Comparison of ENCODE assay signal across 16 cellular contexts in genomic region chr7:142806021-142806353, GRCh38. TPM values are rescaled to one million over a fixed set of nuclear protein-coding genes. Genes with fewer than 3 reads are reported as not detected.
DNase-seq lines count a peak whose midpoint lies in the region; ATAC-seq lines count a peak whose summit lies in the region.
"Had no signal": no experiment of that assay in that cellular context is flagged by ENCODE, and none has a peak within 500 bp of the region (broad histone marks: within the 10 kb centered on the region; RNA-seq: fewer than 3 reads in every experiment).

No MANE protein-coding gene starts in this region.

- H3K4me3 Mint-ChIP-seq in CD8-positive, alpha-beta memory T cell, result peak overlapping the region; percentile 9 to 100 (median 91)
- peak overlapping the region; percentile 92 for H3K4me3 Mint-ChIP-seq in activated T-helper 17 cell treated with anti-CD3 and anti-CD28 coated beads, Interleukin-2, amount 50 U/mL, for 72 hours
- H3K4me3 Mint-ChIP-seq in naive thymus-derived CD4-positive, alpha-beta T cell, result peak overlapping the region; percentile 80 to 100 (median 91)

- H2BK15ac ChIP-seq in neuronal stem cell (ENCODE audit: low read length), result no peak overlapping the region

- H3K23ac ChIP-seq in neuronal stem cell (ENCODE audit: low read depth, low read length, poor library complexity), result no peak overlapping the region

- H2BK5ac ChIP-seq in neuronal stem cell (ENCODE audit: low read length), result no peak overlapping the region

- H3K36me3 ChIP-seq in CD8-positive, alpha-beta memory T cell (ENCODE audit: insufficient read depth, low read length), result peaks cover 30% of the 10 kb centered on the region
- H3K36me3 ChIP-seq in KOPT-K1 (ENCODE audit: insufficient read depth, low read length), result peaks cover 34% of the 10 kb centered on the region
- H3K36me3 ChIP-seq in naive thymus-derived CD4-positive, alpha-beta T cell (ENCODE audit: control insufficient read depth in 2 of 3, insufficient read depth in 3 of 3, low read length in 3 of 3), result peaks cover 21 to 26% (median 24%) of the 10 kb centered on the region in 3 experiments
- H3K36me3 ChIP-seq in neuronal stem cell (replicated peaks in 1 of 2; ENCODE audit: control insufficient read depth in 2 of 2, insufficient read depth in 2 of 2, low read length in 2 of 2), result no peaks in the 10 kb centered on the region
- H3K36me3 ChIP-seq: WERI-Rb-1 had no signal

- no peak overlapping the region for H3K18ac ChIP-seq in neuronal stem cell (ENCODE audit: low read length)

- H3K4ac ChIP-seq in neuronal stem cell (ENCODE audit: low read length), result no peak overlapping the region

- H3K79me1 ChIP-seq in neuronal stem cell (ENCODE audit: low read depth, low read length), result no peaks in the 10 kb centered on the region

- no peak overlapping the region for H4K91ac ChIP-seq in neuronal stem cell (ENCODE audit: low read depth, low read length, poor library complexity)

- H3K9me3 Mint-ChIP-seq in CD8-positive, alpha-beta memory T cell, result no peaks in the 10 kb centered on the region
- no peaks in the 10 kb centered on the region for H3K9me3 Mint-ChIP-seq in activated T-helper 17 cell treated with anti-CD3 and anti-CD28 coated beads, Interleukin-2, amount 50 U/mL, for 72 hours
- peaks cover 0 to 9% (median 0%) of the 10 kb centered on the region in 11 donors for H3K9me3 Mint-ChIP-seq in naive thymus-derived CD4-positive, alpha-beta T cell

- H2BK120ac ChIP-seq in neuronal stem cell (ENCODE audit: low read depth, low read length), result no peak overlapping the region

- H3K27me3 Mint-ChIP-seq in CD8-positive, alpha-beta memory T cell, result peaks cover 0 to 5% of the 10 kb centered on the region in 2 donors
- no peaks in the 10 kb centered on the region for H3K27me3 Mint-ChIP-seq in activated T-helper 17 cell treated with anti-CD3 and anti-CD28 coated beads, Interleukin-2, amount 50 U/mL, for 72 hours
- H3K27me3 Mint-ChIP-seq in naive thymus-derived CD4-positive, alpha-beta T cell, result peaks cover 0 to 3% (median 0%) of the 10 kb centered on the region in 5 donors

- H3K27me3 ChIP-seq in CD8-positive, alpha-beta memory T cell (ENCODE audit: insufficient read depth, low read length, poor library complexity, severe bottlenecking), result no peaks in the 10 kb centered on the region
- H3K27me3 ChIP-seq in naive thymus-derived CD4-positive, alpha-beta T cell (ENCODE audit: control insufficient read depth in 2 of 2, insufficient read depth in 2 of 2, low read length in 2 of 2), result no peaks in the 10 kb centered on the region
- peaks cover 0 to 5% (median 0%) of the 10 kb centered on the region in 3 experiments for H3K27me3 ChIP-seq in neuronal stem cell (ENCODE audit: control insufficient read depth in 3 of 3, insufficient read depth in 3 of 3, low read depth in 1 of 3, low read length in 3 of 3)

- DNase-seq in CD8-positive, alpha-beta memory T cell, result no peak
- no peak for DNase-seq in naive thymus-derived CD4-positive, alpha-beta T cell
- DNase-seq in stimulated activated CD4-positive, alpha-beta T cell treated with anti-CD3 and anti-CD28 coated beads, Interleukin-2, amount 100 ng/mL, for 24 hours, result no peak
- DNase-seq in DMS 273 treated with DMSO at 0.1 percent for 48 hours (lab: John Stamatoyannopoulos, UW) (no peak), neuronal stem cell (ENCODE audit: low spot score) (no peak)
- DNase-seq: C1 segment of cervical spinal cord, HCEC 1CT, hypothalamus, IMR-90, NCI-H1417, NCI-H2227 treated with DMSO at 0.1 percent for 48 hours, WERI-Rb-1 had no signal

- peaks cover 29 to 41% (median 31%) of the 10 kb centered on the region in 3 donors for H3K36me3 Mint-ChIP-seq in CD8-positive, alpha-beta memory T cell
- H3K36me3 Mint-ChIP-seq in activated T-helper 17 cell treated with anti-CD3 and anti-CD28 coated beads, Interleukin-2, amount 50 U/mL, for 72 hours (ENCODE audit: low read depth), result peaks cover 86% of the 10 kb centered on the region
- peaks cover 20 to 50% (median 35%) of the 10 kb centered on the region in 5 donors for H3K36me3 Mint-ChIP-seq in naive thymus-derived CD4-positive, alpha-beta T cell

- H4K8ac ChIP-seq in neuronal stem cell (ENCODE audit: low read depth, low read length), result no peak overlapping the region

- no peak overlapping the region for H3K27ac ChIP-seq in CD8-positive, alpha-beta memory T cell (ENCODE audit: low read depth, low read length)
- H3K27ac ChIP-seq in KOPT-K1 (ENCODE audit: low read depth, low read length, poor library complexity, severe bottlenecking) (peak overlapping the region; percentile 100), neuronal stem cell (replicated peaks; ENCODE audit: low read length) (no peak overlapping the region)
- H3K27ac ChIP-seq in naive thymus-derived CD4-positive, alpha-beta T cell (ENCODE audit: low read depth, low read length), result peak overlapping the region; percentile 98
- H3K27ac ChIP-seq: SK-N-MC, WERI-Rb-1 had no signal

- POLR2A ChIA-PET in CD8-positive, alpha-beta memory T cell (lab: Charles Lee), result interaction anchor here (13.3 kb wide), 1 partner anchor 14 kb away, joined by 1213 read pairs; no protein-coding TSS in a partner anchor
- POLR2A ChIA-PET in naive thymus-derived CD4-positive, alpha-beta T cell (lab: Charles Lee), result interaction anchor here (0.7 to 33.1 kb wide), 19 partner anchors 2 to 573 kb away, joined by 3 to 5102 read pairs (median 35); partner anchors contain the start of gene EPHB6

- H2AFZ ChIP-seq in neuronal stem cell (ENCODE audit: low read length), result no peak overlapping the region

- H2BK12ac ChIP-seq in neuronal stem cell (ENCODE audit: low read length), result no peak overlapping the region

- peaks cover 95 to 99% (median 98%) of the 10 kb centered on the region in 3 donors for H3K4me1 Mint-ChIP-seq in CD8-positive, alpha-beta memory T cell
- peaks cover 82% of the 10 kb centered on the region for H3K4me1 Mint-ChIP-seq in activated T-helper 17 cell treated with anti-CD3 and anti-CD28 coated beads, Interleukin-2, amount 50 U/mL, for 72 hours
- peaks cover 70 to 98% (median 96%) of the 10 kb centered on the region in 7 donors for H3K4me1 Mint-ChIP-seq in naive thymus-derived CD4-positive, alpha-beta T cell

- H3K4me1 ChIP-seq in CD8-positive, alpha-beta memory T cell (ENCODE audit: insufficient read depth, low read length), result peaks cover 96% of the 10 kb centered on the region
- H3K4me1 ChIP-seq in naive thymus-derived CD4-positive, alpha-beta T cell (ENCODE audit: control insufficient read depth in 2 of 2, insufficient read depth in 2 of 2, low read length in 2 of 2), result peaks cover 95% of the 10 kb centered on the region in 2 donors
- H3K4me1 ChIP-seq in neuronal stem cell (ENCODE audit: control insufficient read depth in 2 of 2, insufficient read depth in 1 of 2, low read depth in 1 of 2, low read length in 2 of 2), result no peaks in the 10 kb centered on the region

- no peak overlapping the region for H3K9ac ChIP-seq in neuronal stem cell (ENCODE audit: low read depth, low read length, poor library complexity)

- no peak overlapping the region for H3K14ac ChIP-seq in neuronal stem cell (ENCODE audit: low read length)

- H3K4me3 ChIP-seq in CD8-positive, alpha-beta memory T cell (ENCODE audit: low read length), result peak overlapping the region; percentile 24
- H3K4me3 ChIP-seq in naive thymus-derived CD4-positive, alpha-beta T cell (ENCODE audit: low read length), result peak overlapping the region; percentile 38
- H3K4me3 ChIP-seq in neuronal stem cell (ENCODE audit: low read length in 2 of 2), result no peak overlapping the region
- H3K4me3 ChIP-seq: SK-N-MC had no signal

- no CpG with 5 or more reads among the region's 2 CpGs for WGBS in neuronal stem cell (ENCODE audit: extremely low coverage in 2 of 2, insufficient read length in 2 of 2, insufficient replicate concordance in 1 of 2), 2 donors

- H3K27ac Mint-ChIP-seq in CD8-positive, alpha-beta memory T cell, result peak overlapping the region; percentile 99 to 100 (median 100)
- peak overlapping the region; percentile 98 for H3K27ac Mint-ChIP-seq in activated T-helper 17 cell treated with anti-CD3 and anti-CD28 coated beads, Interleukin-2, amount 50 U/mL, for 72 hours
- H3K27ac Mint-ChIP-seq in naive thymus-derived CD4-positive, alpha-beta T cell, result peak overlapping the region; percentile 99 to 100 (median 100)

- CTCF ChIA-PET in CD8-positive, alpha-beta memory T cell (lab: Charles Lee), result interaction anchor here (15.2 kb wide), 1 partner anchor 15 kb away, joined by 508 read pairs; no protein-coding TSS in a partner anchor
- CTCF ChIA-PET in naive thymus-derived CD4-positive, alpha-beta T cell (lab: Charles Lee), result interaction anchor here (9.0 kb wide), 1 partner anchor 12 kb away, joined by 314 read pairs; no protein-coding TSS in a partner anchor

- H3K9me3 ChIP-seq in CD8-positive, alpha-beta memory T cell (ENCODE audit: low read length), result no peaks in the 10 kb centered on the region
- no peaks in the 10 kb centered on the region for H3K9me3 ChIP-seq in KOPT-K1 (ENCODE audit: insufficient read depth, low read length, poor library complexity, severe bottlenecking)
- H3K9me3 ChIP-seq in naive thymus-derived CD4-positive, alpha-beta T cell (ENCODE audit: control insufficient read depth in 2 of 3, low read length in 3 of 3), result no peaks in the 10 kb centered on the region
- H3K9me3 ChIP-seq in neuronal stem cell (replicated peaks in 1 of 2; ENCODE audit: control insufficient read depth in 2 of 2, insufficient read depth in 1 of 2, low read depth in 1 of 2, low read length in 2 of 2), result no peaks in the 10 kb centered on the region

- ATAC-seq in activated T-helper 17 cell treated with anti-CD3 and anti-CD28 coated beads, Interleukin-2, amount 50 U/mL, for 72 hours (replicated peaks), result no peak
- ATAC-seq in naive thymus-derived CD4-positive, alpha-beta T cell, result no peak

- no peak overlapping the region for H2AK5ac ChIP-seq in neuronal stem cell (ENCODE audit: low read depth, low read length)

- intact Hi-C loops in naive thymus-derived CD4-positive, alpha-beta T cell (cut with micrococcal nuclease), result loop anchor here (5.0 to 10.0 kb wide), 3 partner anchors 576 to 1251 kb away; partner anchors contain the start of genes AGK (in 1 of the 2), EPHA1 (in 1 of the 2) and ZYX (in 1 of the 2)

- H3K4me2 ChIP-seq in neuronal stem cell (ENCODE audit: insufficient read depth, low read length, poor library complexity, severe bottlenecking), result no peak overlapping the region

RNA-seq across cellular contexts. Expression of gene PRSS2, which starts 35.2 kb away (rescaled TPM):
- not detected for total RNA-seq in CD8-positive, alpha-beta memory T cell
- polyA plus RNA-seq in CD8-positive, alpha-beta memory T cell, result not detected
- total RNA-seq in activated T-helper 17 cell treated with anti-CD3 and anti-CD28 coated beads, Interleukin-2, amount 50 U/mL, for 72 hours, result not detected
- not detected for total RNA-seq in naive thymus-derived CD4-positive, alpha-beta T cell
- polyA plus RNA-seq in naive thymus-derived CD4-positive, alpha-beta T cell, result not detected
- polyA plus RNA-seq in neuronal stem cell (2013, experiment 1 of 2), result not detected
- not detected for polyA plus RNA-seq in neuronal stem cell (2013, experiment 2 of 2)
- total RNA-seq: IMR-90, subcutaneous adipose tissue had no signal
- polyA plus RNA-seq: IMR-90 had no signal

RNA-seq across cellular contexts. Expression of gene EPHB6, which starts 48.9 kb away (rescaled TPM):
- 1 to 10 TPM; 6.0 to 8.1 TPM for total RNA-seq in CD8-positive, alpha-beta memory T cell
- 13.7 TPM for polyA plus RNA-seq in CD8-positive, alpha-beta memory T cell
- total RNA-seq in activated T-helper 17 cell treated with anti-CD3 and anti-CD28 coated beads, Interleukin-2, amount 50 U/mL, for 72 hours, result 10 to 100 TPM in 1 of 2 donors, 1 to 10 TPM in 1; 8.0 to 14.9 TPM
- total RNA-seq in naive thymus-derived CD4-positive, alpha-beta T cell, result 100 to 1,000 TPM in 2 of 5 experiments, 10 to 100 TPM in 2, 1 to 10 TPM in 1; 9.8 to 110 (median 78.8) TPM
- 10 to 100 TPM; 36.9 to 55.6 TPM for polyA plus RNA-seq in naive thymus-derived CD4-positive, alpha-beta T cell
- polyA plus RNA-seq in neuronal stem cell (2013, experiment 1 of 2), result 9.7 TPM
- 8.5 TPM for polyA plus RNA-seq in neuronal stem cell (2013, experiment 2 of 2)

RNA-seq across cellular contexts. Expression of gene PRSS1, which starts 56.7 kb away (rescaled TPM):
- total RNA-seq in CD8-positive, alpha-beta memory T cell, result not detected
- polyA plus RNA-seq in CD8-positive, alpha-beta memory T cell, result not detected
- not detected for total RNA-seq in activated T-helper 17 cell treated with anti-CD3 and anti-CD28 coated beads, Interleukin-2, amount 50 U/mL, for 72 hours
- not detected for total RNA-seq in naive thymus-derived CD4-positive, alpha-beta T cell
- polyA plus RNA-seq in naive thymus-derived CD4-positive, alpha-beta T cell, result not detected
- not detected for polyA plus RNA-seq in neuronal stem cell (2013, experiment 1 of 2)
- not detected for polyA plus RNA-seq in neuronal stem cell (2013, experiment 2 of 2)
- total RNA-seq: IMR-90, subcutaneous adipose tissue had no signal
- polyA plus RNA-seq: IMR-90 had no signal

Comparison
In these comparisons a context has a peak if more than half of its experiments do, and no peak if none do; other contexts are left out.
1. H3K27ac ChIP-seq: peak in KOPT-K1 (single experiment) and naive thymus-derived CD4-positive, alpha-beta T cell (single experiment); none in CD8-positive, alpha-beta memory T cell (single experiment) and neuronal stem cell (single experiment).
2. H3K4me3 ChIP-seq: peak in CD8-positive, alpha-beta memory T cell (single experiment) and naive thymus-derived CD4-positive, alpha-beta T cell (single experiment); none in neuronal stem cell (0 of 2).
3. Peak in every context shown above with its lines, with median percentiles within 50 percentile points of each other: H3K27ac Mint-ChIP-seq and H3K4me3 Mint-ChIP-seq.